1 cellular context compared by ENCODE assay signal in the genomic region with DNA sequence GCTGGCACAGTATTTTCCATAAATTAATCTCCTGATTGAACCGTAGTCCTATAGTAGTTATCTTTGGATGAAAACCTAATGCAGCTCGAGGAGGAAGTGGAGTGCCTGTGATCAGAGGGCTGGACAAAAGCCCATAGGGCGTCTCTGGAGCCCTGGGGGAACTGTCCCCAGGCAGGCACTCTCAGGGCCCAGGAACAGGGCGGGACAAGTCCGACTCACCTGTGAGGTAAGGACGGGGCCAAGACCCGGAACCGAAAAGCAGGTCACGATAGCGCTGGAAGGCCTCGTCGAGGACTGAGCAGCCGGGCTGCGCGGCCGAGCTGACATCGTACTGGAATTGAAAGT.
TF ChIP-seq lines count a peak whose summit lies in the region.

No MANE protein-coding gene starts in this region.

TF ChIP-seq in endothelial cell of umbilical vein, 7 proteins besides CTCF, POLR2A, EP300 and RAD21 (continued from another document):
- no peak for TF ChIP-seq FOS (IDR thresholded peaks at IDR 0.05; ENCODE audit: borderline replicate concordance, insufficient read depth, low read length)
